ENCODE assay signal across 11 cellular contexts in genomic region chr13:75647126-75647784, GRCh38. TPM values are rescaled to one million over a fixed set of nuclear protein-coding genes. Genes with fewer than 3 reads are reported as not detected.
DNase-seq lines count a peak whose midpoint lies in the region; ATAC-seq and TF ChIP-seq lines count a peak whose summit lies in the region.
"Had no signal": no experiment of that assay in that cellular context is flagged by ENCODE, and none has a peak within 500 bp of the region (broad histone marks: within the 10 kb centered on the region; RNA-seq: fewer than 3 reads in every experiment).

No MANE protein-coding gene starts in this region.

- no peaks in the 10 kb centered on the region for H4K20me1 ChIP-seq in OCI-LY1 (ENCODE audit: insufficient read depth, low read length)

- TF ChIP-seq POLR2A in adrenal gland (IDR thresholded peaks at IDR 0.05) = no peak

- H3K4me1 ChIP-seq in OCI-LY1 (ENCODE audit: insufficient read depth, low read length, severe bottlenecking) (peaks cover 21% of the 10 kb centered on the region), adrenal gland (replicated peaks in 1 of 2) (no peaks in the 10 kb centered on the region)
- H3K4me1 ChIP-seq: testis had no signal

- intact Hi-C loops in adrenal gland (cut with DNase I) = no loop called here

- TF ChIP-seq CTCF in AG10803 (conservative IDR thresholded peaks at IDR 0.05; ENCODE audit: low read length) (no peak), OCI-LY1 (IDR thresholded peaks at IDR 0.05; ENCODE audit: low read length) (no peak), adrenal gland (IDR thresholded peaks at IDR 0.05) (no peak)

- H3K4me2 ChIP-seq in OCI-LY1 (ENCODE audit: low read length) = peak overlapping the region; percentile 2; the same call in 1 of the 2 replicates

- H3K9ac ChIP-seq in OCI-LY1 (ENCODE audit: low read length) = no peak overlapping the region

- H3F3A ChIP-seq in OCI-LY1 (ENCODE audit: insufficient read depth, low read length) = no peaks in the 10 kb centered on the region

- peak; percentile 82 for ATAC-seq in GM19328 (IDR thresholded peaks at IDR 0.05; ENCODE audit: unreplicated experiment)
- peak; percentile 84 for ATAC-seq in HG02852 (IDR thresholded peaks at IDR 0.05; ENCODE audit: unreplicated experiment)

- H3K27me3 ChIP-seq in OCI-LY1 (ENCODE audit: insufficient read depth, low read length) (no peaks in the 10 kb centered on the region), adrenal gland (no peaks in the 10 kb centered on the region)
- H3K27me3 ChIP-seq: testis had no signal

- H3K4me3 ChIP-seq in AG10803 (ENCODE audit: low read length) (no peak overlapping the region), OCI-LY1 (ENCODE audit: low read depth, low read length, poor library complexity, severe bottlenecking) (no peak overlapping the region), adrenal gland (no peak overlapping the region)
- H3K4me3 ChIP-seq: testis had no signal

- DNase-seq in AG10803 (ENCODE audit: low read depth) = peak; percentile 61
- no peak for DNase-seq in NK-92 (lab: John Stamatoyannopoulos, UW; ENCODE audit: unreplicated experiment)
- no peak for DNase-seq in T-helper 1 cell
- DNase-seq in adrenal gland = no peak
- no peak for DNase-seq in activated CD4-positive, alpha-beta T cell treated with anti-CD3 and anti-CD28 coated beads for 4 hours
- DNase-seq: KBM-7, NCI-H774, testis had no signal

- H3K79me2 ChIP-seq in OCI-LY1 (ENCODE audit: insufficient read depth, low read length) = peaks cover 4% of the 10 kb centered on the region; the same call in 1 of the 2 replicates

- H3K36me3 ChIP-seq in OCI-LY1 (ENCODE audit: insufficient read depth, low read length) (peaks cover 13% of the 10 kb centered on the region; the same call in 1 of the 2 replicates), adrenal gland (replicated peaks in 1 of 2) (no peaks in the 10 kb centered on the region)

- H3K9me2 ChIP-seq in OCI-LY1 (ENCODE audit: low read depth, low read length) = no peaks in the 10 kb centered on the region

- H3K9me3 ChIP-seq in OCI-LY1 (ENCODE audit: low read length) (no peaks in the 10 kb centered on the region), adrenal gland (replicated peaks in 1 of 3) (no peaks in the 10 kb centered on the region)
- H3K9me3 ChIP-seq: testis had no signal

- H2AFZ ChIP-seq in OCI-LY1 (ENCODE audit: low read length) = no peak overlapping the region

- H3K27ac ChIP-seq in OCI-LY1 (ENCODE audit: low read depth, low read length, poor library complexity, severe bottlenecking) = peak overlapping the region; percentile 41
- H3K27ac ChIP-seq in adrenal gland = no peak overlapping the region
- H3K27ac ChIP-seq: testis had no signal

- 89 to 100% (median 95%) methylated on average over 1 of the region's 1 CpG for WGBS in adrenal gland, 4 donors

RNA-seq across cellular contexts. Expression of gene LMO7, which starts 11.1 kb away (rescaled TPM):
- 10 to 100 TPM in 5 of 8 donors, 1 to 10 TPM in 3; 7.4 to 39.7 (median 11.8) TPM for total RNA-seq in adrenal gland
- 10 to 100 TPM in 2 of 3 donors, 1 to 10 TPM in 1; 9.9 to 11.7 (median 11.1) TPM for polyA plus RNA-seq in adrenal gland
